ENCODE assay signal across 24 cellular contexts in genomic region chr1:21893046-21893805, GRCh38. TPM values are rescaled to one million over a fixed set of nuclear protein-coding genes. Genes with fewer than 3 reads are reported as not detected.
DNase-seq lines count a peak whose midpoint lies in the region; TF ChIP-seq lines count a peak whose summit lies in the region.
"Had no signal": no experiment of that assay in that cellular context is flagged by ENCODE, and none has a peak within 500 bp of the region (broad histone marks: within the 10 kb centered on the region; RNA-seq: fewer than 3 reads in every experiment).

No MANE protein-coding gene starts in this region.

- no peak overlapping the region for H3T11ph ChIP-seq in H9 (ENCODE audit: low read length)

- H3K27ac ChIP-seq in H9 (ENCODE audit: insufficient read length, low read depth, low read length) (no peak overlapping the region), ascending aorta (peak overlapping the region; percentile 94 to 96), stomach smooth muscle (ENCODE audit: low read length) (peak overlapping the region; percentile 85)
- H3K27ac ChIP-seq: brain microvascular endothelial cell, colonic mucosa, PC-9, SJSA1 had no signal

- no peak overlapping the region for H3K4me2 ChIP-seq in H9 (ENCODE audit: insufficient read depth, insufficient read length, low read length)
- H3K4me2 ChIP-seq: PC-9 had no signal

- H3K79me2 ChIP-seq in H9 (ENCODE audit: insufficient read depth, low read length), result no peaks in the 10 kb centered on the region

- H4K20me1 ChIP-seq in H9 (ENCODE audit: control insufficient read depth, insufficient read depth, insufficient read length), result no peaks in the 10 kb centered on the region

- no peak overlapping the region for H3K23ac ChIP-seq in H9 (ENCODE audit: insufficient read length, low read depth, low read length)

- no peak overlapping the region for H2BK15ac ChIP-seq in H9 (ENCODE audit: low read depth, low read length)

- no peak overlapping the region for H4K8ac ChIP-seq in H9 (replicated peaks; ENCODE audit: insufficient read length, low read depth, low read length)

- H3K4ac ChIP-seq in H9 (ENCODE audit: low read depth, low read length), result no peak overlapping the region

- H4K91ac ChIP-seq in H9 (ENCODE audit: insufficient read length, low read depth, low read length), result no peak overlapping the region

- no peak overlapping the region for H2BK20ac ChIP-seq in H9 (ENCODE audit: low read depth, low read length, poor library complexity, severe bottlenecking)

- no peak overlapping the region for H3K56ac ChIP-seq in H9 (ENCODE audit: insufficient read length, low read depth, low read length)

- H4K5ac ChIP-seq in H9 (ENCODE audit: insufficient read length, low read depth, low read length), result no peak overlapping the region

- peak overlapping the region; percentile 14 to 89 (median 48); a peak in 3 of 7 replicates for H3K27ac Mint-ChIP-seq in H9
- H3K27ac Mint-ChIP-seq: activated CD4-positive, alpha-beta T cell treated with anti-CD3 and anti-CD28 coated beads, Interleukin-2, amount 10 ng/mL, durations not matched to agents 7 days and 5 days; activated CD8-positive, alpha-beta memory T cell treated with anti-CD3 and anti-CD28 coated beads, Interleukin-2, amount 10 ng/mL, durations not matched to agents 7 days and 5 days; activated T-helper 1 cell treated with anti-CD3 and anti-CD28 coated beads, Interleukin-12 subunit alpha, Interleukin-12 subunit beta, Interleukin-2, Interleukin-4 antibody, amounts not matched to agents 30 ng/mL and 10 ng/mL and 1 ng/mL, durations not matched to agents 14 hours and 24 hours and 36 hours; CD14-positive monocyte; stimulated activated naive CD8-positive, alpha-beta T cell treated with anti-CD3 and anti-CD28 coated beads, Interleukin-15, Interleukin-2, amounts not matched to agents 100 ng/mL and 50 ng/mL, for 24 hours had no signal

- no peaks in the 10 kb centered on the region for H3K4me1 ChIP-seq in H9 (ENCODE audit: insufficient read depth, low read length)
- peaks cover 18 to 39% of the 10 kb centered on the region in 2 donors for H3K4me1 ChIP-seq in ascending aorta
- peaks cover 2% of the 10 kb centered on the region for H3K4me1 ChIP-seq in iPS-15b (ENCODE audit: control insufficient read depth, insufficient read depth, low read length)
- H3K4me1 ChIP-seq in stomach smooth muscle (ENCODE audit: control insufficient read depth, insufficient read depth, low read length), result peaks cover 54% of the 10 kb centered on the region
- H3K4me1 ChIP-seq: SJSA1 had no signal

- H3K4me3 Mint-ChIP-seq in H9, result no peak overlapping the region
- H3K4me3 Mint-ChIP-seq: activated CD4-positive, alpha-beta T cell treated with anti-CD3 and anti-CD28 coated beads, Interleukin-2, amount 10 ng/mL, durations not matched to agents 7 days and 5 days; activated CD8-positive, alpha-beta memory T cell treated with anti-CD3 and anti-CD28 coated beads, Interleukin-2, amount 10 ng/mL, durations not matched to agents 7 days and 5 days; activated T-helper 1 cell treated with anti-CD3 and anti-CD28 coated beads, Interleukin-12 subunit alpha, Interleukin-12 subunit beta, Interleukin-2, Interleukin-4 antibody, amounts not matched to agents 30 ng/mL and 10 ng/mL and 1 ng/mL, durations not matched to agents 14 hours and 24 hours and 36 hours; CD14-positive monocyte; stimulated activated naive CD8-positive, alpha-beta T cell treated with anti-CD3 and anti-CD28 coated beads, Interleukin-15, Interleukin-2, amounts not matched to agents 100 ng/mL and 50 ng/mL, for 24 hours had no signal

- no peaks in the 10 kb centered on the region for H3K9me3 ChIP-seq in H9 (ENCODE audit: control insufficient read depth, low read depth, low read length)
- no peaks in the 10 kb centered on the region for H3K9me3 ChIP-seq in ascending aorta
- H3K9me3 ChIP-seq in iPS-15b (ENCODE audit: control insufficient read depth, insufficient read depth, low read length), result no peaks in the 10 kb centered on the region
- H3K9me3 ChIP-seq in stomach smooth muscle (ENCODE audit: control insufficient read depth in 2 of 2, low read length in 2 of 2), result no peaks in the 10 kb centered on the region
- H3K9me3 ChIP-seq: colonic mucosa, mucosa of descending colon, SJSA1, upper lobe of right lung had no signal

- H3K9ac ChIP-seq in H9 (ENCODE audit: extremely low read depth, insufficient read length, low read length), result no peak overlapping the region
- peak overlapping the region; percentile 24 for H3K9ac ChIP-seq in iPS-15b (ENCODE audit: low read depth, low read length)
- H3K9ac ChIP-seq in stomach smooth muscle (ENCODE audit: low read length in 2 of 2), result no peak overlapping the region

- no peak overlapping the region; the same call in 1 of the 2 replicates for H3K14ac ChIP-seq in H9 (ENCODE audit: insufficient read depth, low read length)

- H3K27me3 Mint-ChIP-seq in H9 (ENCODE audit: low read depth), result no peaks in the 10 kb centered on the region
- H3K27me3 Mint-ChIP-seq: activated CD4-positive, alpha-beta T cell treated with anti-CD3 and anti-CD28 coated beads, Interleukin-2, amount 10 ng/mL, durations not matched to agents 7 days and 5 days; activated CD8-positive, alpha-beta memory T cell treated with anti-CD3 and anti-CD28 coated beads, Interleukin-2, amount 10 ng/mL, durations not matched to agents 7 days and 5 days; stimulated activated naive CD8-positive, alpha-beta T cell treated with anti-CD3 and anti-CD28 coated beads, Interleukin-15, Interleukin-2, amounts not matched to agents 100 ng/mL and 50 ng/mL, for 24 hours had no signal

- WGBS in H9 (ENCODE audit: extremely low coverage, insufficient read length, low lambda C conversion rate), result no CpG with 5 or more reads among the region's 14 CpGs

- intact Hi-C loops in ascending aorta (cut with DNase I), result no loop called here

- no peak overlapping the region for H2AK5ac ChIP-seq in H9 (ENCODE audit: insufficient read length, low read length)

- no peak overlapping the region for H3K18ac ChIP-seq in H9 (ENCODE audit: insufficient read length, low read depth, low read length)

- peaks cover 8 to 42% (median 41%) of the 10 kb centered on the region in 3 experiments for H3K36me3 Mint-ChIP-seq in H9 (ENCODE audit: insufficient read depth in 1 of 3, low read depth in 3 of 3)
- H3K36me3 Mint-ChIP-seq: activated CD8-positive, alpha-beta memory T cell treated with anti-CD3 and anti-CD28 coated beads, Interleukin-2, amount 10 ng/mL, durations not matched to agents 7 days and 5 days; CD14-positive monocyte had no signal

- H3K27me3 ChIP-seq in H9 (ENCODE audit: insufficient read depth, low read length), result no peaks in the 10 kb centered on the region
- H3K27me3 ChIP-seq in ascending aorta, result no peaks in the 10 kb centered on the region
- no peaks in the 10 kb centered on the region for H3K27me3 ChIP-seq in iPS-15b (ENCODE audit: control insufficient read depth, insufficient read depth, low read length)
- H3K27me3 ChIP-seq in stomach smooth muscle (ENCODE audit: control insufficient read depth in 1 of 2, insufficient read depth in 2 of 2, low read length in 2 of 2), result no peaks in the 10 kb centered on the region
- H3K27me3 ChIP-seq: brain microvascular endothelial cell, colonic mucosa, SJSA1, upper lobe of right lung had no signal

- no peak overlapping the region for H2BK12ac ChIP-seq in H9 (ENCODE audit: insufficient read length, low read depth, low read length)

- H3K36me3 ChIP-seq in ascending aorta, result peaks cover 73 to 75% of the 10 kb centered on the region in 2 donors
- H3K36me3 ChIP-seq in iPS-15b (ENCODE audit: control insufficient read depth, insufficient read depth, low read length), result peaks cover 16% of the 10 kb centered on the region
- peaks cover 48 to 59% of the 10 kb centered on the region in 2 donors for H3K36me3 ChIP-seq in stomach smooth muscle (ENCODE audit: control insufficient read depth in 2 of 2, insufficient read depth in 2 of 2, low read length in 2 of 2)
- H3K36me3 ChIP-seq: colonic mucosa had no signal

- no peaks in the 10 kb centered on the region for H3K23me2 ChIP-seq in H9 (ENCODE audit: insufficient read length, low read depth, low read length, poor library complexity, severe bottlenecking)

- DNase-seq in H9 (no peak), ascending aorta (ENCODE audit: low spot score in 2 of 2) (no peak), GDM1 (lab: John Stamatoyannopoulos, UW) (no peak), Kasumi-1 (lab: John Stamatoyannopoulos, UW) (no peak)
- no peak for DNase-seq in activated CD4-positive, alpha-beta T cell treated with anti-CD3 and anti-CD28 coated beads for 4 hours
- DNase-seq: activated CD4-positive, alpha-beta T cell treated with anti-CD3 and anti-CD28 coated beads, Interleukin-2, amount 10 ng/mL, durations not matched to agents 7 days and 5 days; activated CD8-positive, alpha-beta memory T cell treated with anti-CD3 and anti-CD28 coated beads, Interleukin-2, amount 10 ng/mL, durations not matched to agents 7 days and 5 days; brain microvascular endothelial cell; colonic mucosa; H7; head of caudate nucleus; mucosa of descending colon; NCI-H2081; NCI-H446 treated with DMSO at 0.1 percent for 48 hours; PC-9; stimulated activated CD4-positive, alpha-beta T cell treated with anti-CD3 and anti-CD28 coated beads, Interleukin-4, amount 100 ng/mL, for 1 hour; T-helper 1 cell; upper lobe of right lung had no signal

- H3K4me3 ChIP-seq in ascending aorta (no peak overlapping the region), iPS-15b (ENCODE audit: low read depth, low read length) (no peak overlapping the region), stomach smooth muscle (ENCODE audit: low read length in 2 of 2) (no peak overlapping the region)
- H3K4me3 ChIP-seq: colonic mucosa, mucosa of descending colon, PC-9, SJSA1, upper lobe of right lung had no signal

- H3K4me1 Mint-ChIP-seq in H9, result peaks cover 11 to 13% of the 10 kb centered on the region in 2 experiments
- H3K4me1 Mint-ChIP-seq: activated CD4-positive, alpha-beta T cell treated with anti-CD3 and anti-CD28 coated beads, Interleukin-2, amount 10 ng/mL, durations not matched to agents 7 days and 5 days; activated CD8-positive, alpha-beta memory T cell treated with anti-CD3 and anti-CD28 coated beads, Interleukin-2, amount 10 ng/mL, durations not matched to agents 7 days and 5 days; CD14-positive monocyte had no signal

- no peak overlapping the region for H2BK120ac ChIP-seq in H9 (ENCODE audit: low read depth, low read length, poor library complexity, severe bottlenecking)

- H3K79me1 ChIP-seq in H9 (ENCODE audit: insufficient read depth, low read depth, low read length, poor library complexity, severe bottlenecking), result no peaks in the 10 kb centered on the region

- TF ChIP-seq CTCF in H9 (conservative IDR thresholded peaks at IDR 0.05) (no peak), ascending aorta (IDR thresholded peaks at IDR 0.05) (no peak)

- no peak overlapping the region for H2BK5ac ChIP-seq in H9 (ENCODE audit: insufficient read length, low read length)

- H2AFZ ChIP-seq in H9 (ENCODE audit: low read length), result no peak overlapping the region
- H2AFZ ChIP-seq: PC-9 had no signal

- H3K9me3 Mint-ChIP-seq in H9, result no peaks in the 10 kb centered on the region; a peak in 1 of 5 replicates
- H3K9me3 Mint-ChIP-seq: activated CD4-positive, alpha-beta T cell treated with anti-CD3 and anti-CD28 coated beads, Interleukin-2, amount 10 ng/mL, durations not matched to agents 7 days and 5 days; activated T-helper 1 cell treated with anti-CD3 and anti-CD28 coated beads, Interleukin-12 subunit alpha, Interleukin-12 subunit beta, Interleukin-2, Interleukin-4 antibody, amounts not matched to agents 30 ng/mL and 10 ng/mL and 1 ng/mL, durations not matched to agents 14 hours and 24 hours and 36 hours; stimulated activated naive CD8-positive, alpha-beta T cell treated with anti-CD3 and anti-CD28 coated beads, Interleukin-15, Interleukin-2, amounts not matched to agents 100 ng/mL and 50 ng/mL, for 24 hours had no signal

RNA-seq across cellular contexts. Expression of gene HSPG2, which starts 43.9 kb away (rescaled TPM):
- total RNA-seq in H9 (2021) (80.8 and 90.0 TPM in 2 replicates), ascending aorta (1,294 TPM)

Comparison
In these comparisons a context has a peak if more than half of its experiments do, and no peak if none do; other contexts are left out.
1. RNA of gene HSPG2, which starts 43.9 kb away (total RNA-seq): 1,294 TPM in ascending aorta (single experiment); 80.8 to 90.0 TPM in H9; every median in the first group is over 10 times any median in the second.